Comparison of ENCODE assay signal across 29 cellular contexts in the genomic region with DNA sequence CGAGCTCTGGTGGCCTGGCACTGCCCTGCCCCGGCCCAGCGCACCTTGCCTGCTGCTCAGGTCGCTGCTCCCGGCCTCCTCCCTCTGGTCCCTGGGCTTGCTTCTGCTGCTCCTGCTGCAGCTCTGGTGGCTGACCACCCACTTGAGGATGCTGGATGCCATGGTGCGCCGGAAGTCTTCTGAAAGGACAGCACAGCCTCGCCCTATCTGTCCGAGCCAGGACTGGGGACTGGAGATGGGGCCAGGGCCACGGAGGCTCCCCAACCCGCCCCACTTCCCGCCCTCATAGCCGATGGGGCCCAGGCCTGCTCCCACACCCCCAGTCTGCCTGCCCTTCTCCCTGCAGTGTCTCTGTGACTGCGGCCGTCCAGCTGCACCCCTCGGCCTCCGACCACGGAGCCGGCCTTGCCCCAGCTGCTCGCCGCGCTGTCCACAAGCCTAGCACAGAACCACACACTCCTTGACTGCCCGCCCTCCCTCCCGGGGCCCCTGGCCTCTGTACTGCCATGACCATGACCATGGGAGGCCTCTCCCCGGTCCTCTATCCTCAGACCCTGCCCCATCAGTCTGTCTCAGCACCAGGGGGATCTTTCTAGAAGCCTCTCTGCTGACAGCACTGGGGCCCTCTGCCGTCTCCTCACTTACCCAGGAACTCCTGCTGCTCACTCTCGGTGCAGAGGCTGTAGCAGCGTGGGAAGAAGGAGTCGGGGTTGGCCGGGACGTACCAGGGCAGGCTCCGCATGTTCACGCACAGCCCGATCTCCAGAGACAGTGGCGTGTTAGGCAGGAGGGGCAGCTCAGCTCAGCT. TPM values are rescaled to one million over a fixed set of nuclear protein-coding genes. Genes with fewer than 3 reads are reported as not detected.
"Had no signal": no experiment of that assay in that cellular context is flagged by ENCODE, and none has a peak within 500 bp of the region (broad histone marks: within the 10 kb centered on the region; RNA-seq: fewer than 3 reads in every experiment).

No MANE protein-coding gene starts in this region.

- H3K27me3 ChIP-seq: ascending aorta, brain microvascular endothelial cell, testis had no signal

- H3K4me3 ChIP-seq: ascending aorta, dorsolateral prefrontal cortex, esophagus squamous epithelium, gastrocnemius medialis, sigmoid colon, smooth muscle cell, testis had no signal

- H3K27ac ChIP-seq: ascending aorta, brain microvascular endothelial cell, dorsolateral prefrontal cortex, esophagus squamous epithelium, gastrocnemius medialis, sigmoid colon, testis, VCaP had no signal

- H3K36me3 ChIP-seq: ascending aorta, brain microvascular endothelial cell, esophagus squamous epithelium, gastrocnemius medialis, sigmoid colon had no signal

- H3K4me2 ChIP-seq: smooth muscle cell had no signal

- H3K4me1 ChIP-seq: ascending aorta, esophagus squamous epithelium, gastrocnemius medialis, sigmoid colon, testis had no signal

- DNase-seq: activated CD4-positive, alpha-beta T cell treated with anti-CD3 and anti-CD28 coated beads, Interleukin-2, amount 10 ng/mL, durations not matched to agents 7 days and 5 days; activated T-cell treated with anti-CD3 and anti-CD28 coated beads, Interleukin-2, amount 50 U/mL, for 1 hour; brain microvascular endothelial cell; caudate nucleus; dorsolateral prefrontal cortex; esophagus squamous epithelium; gastrocnemius medialis; head of caudate nucleus; left colon; mesenchymal stem cell; naive B cell; occipital lobe; retina; stimulated activated CD4-positive, alpha-beta T cell treated with anti-CD3 and anti-CD28 coated beads, Interleukin-15, amount 100 ng/mL, for 24 hours; stimulated activated naive B cell treated with anti-CD40 and anti-IgM and Interleukin-4, amounts not matched to agents 10 μg/mL and 1 μg/mL and 100 μg/mL, for 72 hours; testis; trophoblast cell had no signal

- H3K9me3 ChIP-seq: ascending aorta, esophagus squamous epithelium, gastrocnemius medialis, sigmoid colon, testis had no signal

RNA-seq across cellular contexts. Expression of a gene that starts 12.7 kb away (rescaled TPM):
- total RNA-seq: activated CD4-positive, alpha-beta T cell treated with anti-CD3 and anti-CD28 coated beads, Interleukin-2, amount 10 ng/mL, durations not matched to agents 7 days and 5 days; activated CD8-positive, alpha-beta T cell treated with anti-CD3 and anti-CD28 coated beads for 36 hours; activated naive CD4-positive, alpha-beta T cell treated with anti-CD3 and anti-CD28 coated beads, Interleukin-2, amount 50 U/mL, for 72 hours; ascending aorta; esophagus squamous epithelium; gastrocnemius medialis; left colon; lower leg skin; mucosa of gallbladder; occipital lobe; progenitor cell of endocrine pancreas; sigmoid colon; smooth muscle cell; T-helper 2 cell treated with Interferon-gamma antibody and Interleukin-4, amounts not matched to agents 100 ng/mL and 5 ng/mL, for 36 hours had no signal
- polyA plus RNA-seq: adipose tissue, neural cell, sigmoid colon had no signal

RNA-seq across cellular contexts. Expression of a gene that starts 32.9 kb away (rescaled TPM):
- total RNA-seq: activated CD4-positive, alpha-beta T cell treated with anti-CD3 and anti-CD28 coated beads, Interleukin-2, amount 10 ng/mL, durations not matched to agents 7 days and 5 days; ascending aorta; esophagus squamous epithelium; gastrocnemius medialis; lower leg skin; occipital lobe; sigmoid colon; T-helper 2 cell treated with Interferon-gamma antibody and Interleukin-4, amounts not matched to agents 100 ng/mL and 5 ng/mL, for 36 hours had no signal
- polyA plus RNA-seq: neural cell, smooth muscle cell had no signal

RNA-seq across cellular contexts. Expression of a gene that starts 39.8 kb away (rescaled TPM):
- total RNA-seq: progenitor cell of endocrine pancreas had no signal
- polyA plus RNA-seq: neural cell had no signal

RNA-seq across cellular contexts. Expression of a gene that starts 44.4 kb away (rescaled TPM):
- total RNA-seq: activated CD4-positive, alpha-beta T cell treated with anti-CD3 and anti-CD28 coated beads, Interleukin-2, amount 10 ng/mL, durations not matched to agents 7 days and 5 days; activated naive CD4-positive, alpha-beta T cell treated with anti-CD3 and anti-CD28 coated beads, Interleukin-2, amount 50 U/mL, for 72 hours; ascending aorta; T-helper 2 cell treated with Interferon-gamma antibody and Interleukin-4, amounts not matched to agents 100 ng/mL and 5 ng/mL, for 36 hours had no signal
- polyA plus RNA-seq: neural cell had no signal
